Comparison of ENCODE assay signal across 9 cellular contexts in genomic region chr12:89882051-89882450, GRCh38.
A peak's percentile ranks its signal among the peaks of the same experiment; 100 is the strongest.
DNase-seq lines count a peak whose midpoint lies in the region; ATAC-seq and TF ChIP-seq lines count a peak whose summit lies in the region.
"Had no signal": no experiment of that assay in that cellular context is flagged by ENCODE, and none has a peak within 500 bp of the region (broad histone marks: within the 10 kb centered on the region; RNA-seq: fewer than 3 reads in every experiment).

No MANE protein-coding gene starts in this region.

- H3K4me2 ChIP-seq in parathyroid adenoma (ENCODE audit: low read length): no peak overlapping the region

- TF ChIP-seq CTCF in parathyroid adenoma (IDR thresholded peaks at IDR 0.05): no peak

- CTCF ChIA-PET in activated CD4-positive, alpha-beta T cell treated with anti-CD3 and anti-CD28 coated beads for 36 hours (lab: Charles Lee): interaction anchor here (0.7 kb wide), 2 partner anchors 113 to 152 kb away, joined by 3 to 5 read pairs; no protein-coding TSS in a partner anchor

- ATAC-seq in activated CD4-positive, alpha-beta T cell treated with anti-CD3 and anti-CD28 coated beads for 36 hours: peak; percentile 67
- peak; percentile 40 for ATAC-seq in HG02623 (IDR thresholded peaks at IDR 0.05; ENCODE audit: unreplicated experiment)
- ATAC-seq in T-helper 17 cell: no peak
- ATAC-seq: Panc1 had no signal

- no peaks in the 10 kb centered on the region for H3K9me3 Mint-ChIP-seq in activated CD4-positive, alpha-beta T cell treated with anti-CD3 and anti-CD28 coated beads for 36 hours (ENCODE audit: low read depth)

- H3K36me3 Mint-ChIP-seq in activated CD4-positive, alpha-beta T cell treated with anti-CD3 and anti-CD28 coated beads for 36 hours (ENCODE audit: low read depth): no peaks in the 10 kb centered on the region
- H3K36me3 Mint-ChIP-seq in T-helper 17 cell (ENCODE audit: low read depth): no peaks in the 10 kb centered on the region

- peaks cover 38% of the 10 kb centered on the region for H3K4me1 Mint-ChIP-seq in activated CD4-positive, alpha-beta T cell treated with anti-CD3 and anti-CD28 coated beads for 36 hours
- peaks cover 28% of the 10 kb centered on the region for H3K4me1 Mint-ChIP-seq in T-helper 17 cell

- no peaks in the 10 kb centered on the region for H3K27me3 Mint-ChIP-seq in activated CD4-positive, alpha-beta T cell treated with anti-CD3 and anti-CD28 coated beads for 36 hours
- H3K27me3 Mint-ChIP-seq in T-helper 17 cell: no peaks in the 10 kb centered on the region

- DNase-seq in activated CD4-positive, alpha-beta T cell treated with anti-CD3 and anti-CD28 coated beads for 36 hours: peak; percentile 45
- no peak for DNase-seq in activated CD4-positive, alpha-beta T cell treated with anti-CD3 and anti-CD28 coated beads, Interleukin-2, amount 50 U/mL, for 4 hours
- no peak for DNase-seq in T-helper 17 cell
- DNase-seq in RPMI8226: no peak
- DNase-seq in HuH-7 (ENCODE audit: low spot score): no peak
- DNase-seq in MG63: no peak

- H2AFZ ChIP-seq in parathyroid adenoma: peak overlapping the region; percentile 8

- H3K4me3 Mint-ChIP-seq in activated CD4-positive, alpha-beta T cell treated with anti-CD3 and anti-CD28 coated beads for 36 hours: no peak overlapping the region
- peak overlapping the region; percentile 45 for H3K4me3 Mint-ChIP-seq in T-helper 17 cell

- H3K27me3 ChIP-seq in parathyroid adenoma (ENCODE audit: control insufficient read depth, insufficient read depth, low read length) (no peaks in the 10 kb centered on the region), MG63 (no peaks in the 10 kb centered on the region)

- POLR2A ChIA-PET in activated CD4-positive, alpha-beta T cell treated with anti-CD3 and anti-CD28 coated beads for 36 hours (lab: Charles Lee): no interaction called here

- no peaks in the 10 kb centered on the region for H3K9me3 ChIP-seq in T-helper 17 cell (ENCODE audit: control insufficient read depth, low read length, poor library complexity, severe bottlenecking)
- no peaks in the 10 kb centered on the region for H3K9me3 ChIP-seq in parathyroid adenoma (ENCODE audit: control insufficient read depth, low read length)
- H3K9me3 ChIP-seq in MG63: no peaks in the 10 kb centered on the region

- H3K27ac ChIP-seq in parathyroid adenoma: no peak overlapping the region

- intact Hi-C loops in activated CD4-positive, alpha-beta T cell treated with anti-CD3 and anti-CD28 coated beads for 36 hours (cut with DNase I, micrococcal nuclease): loop anchor here (1.0 to 5.0 kb wide), 3 partner anchors 66 to 126 kb away; no protein-coding TSS in a partner anchor

- no peak overlapping the region for H3K9ac ChIP-seq in parathyroid adenoma

- no peak overlapping the region for H3K4me3 ChIP-seq in parathyroid adenoma (ENCODE audit: low read depth, low read length)
- no peak overlapping the region for H3K4me3 ChIP-seq in MG63

- H3K79me2 ChIP-seq in parathyroid adenoma: no peaks in the 10 kb centered on the region

- H3K4me1 ChIP-seq in parathyroid adenoma: no peaks in the 10 kb centered on the region

- H3K36me3 ChIP-seq in parathyroid adenoma (ENCODE audit: control insufficient read depth, insufficient read depth, low read length) (no peaks in the 10 kb centered on the region), MG63 (no peaks in the 10 kb centered on the region)

- H3K27ac Mint-ChIP-seq in activated CD4-positive, alpha-beta T cell treated with anti-CD3 and anti-CD28 coated beads for 36 hours: peak overlapping the region; percentile 83
- H3K27ac Mint-ChIP-seq in T-helper 17 cell: peak overlapping the region; percentile 98
